Comparison of ENCODE assay signal across 17 cellular contexts in the genomic region with DNA sequence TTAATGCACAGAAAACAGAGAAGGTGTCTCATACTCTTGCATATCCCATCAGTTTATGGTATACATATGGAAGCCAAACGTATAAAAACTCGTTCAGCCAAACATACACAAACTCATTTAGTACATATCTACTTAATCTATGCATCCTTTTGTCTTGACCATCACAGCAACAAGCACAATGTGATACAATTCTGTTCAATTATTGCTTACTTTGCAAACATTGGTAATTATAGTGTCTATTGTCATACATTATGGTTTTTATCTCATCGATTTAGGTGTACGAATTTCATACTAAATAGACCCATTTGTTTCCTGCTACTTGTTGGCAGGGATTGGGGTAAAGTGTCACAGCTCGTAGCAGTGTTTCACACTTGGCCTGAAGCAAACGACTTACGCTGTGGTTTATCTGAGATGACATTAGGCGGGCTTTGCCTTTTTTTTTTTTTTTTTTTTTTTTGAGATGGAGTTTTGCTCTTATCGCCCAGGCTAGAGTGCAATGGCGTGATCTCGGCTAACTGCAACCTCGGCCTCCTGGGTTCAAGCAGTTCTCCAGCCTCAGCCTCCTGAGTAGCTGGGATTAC.
DNase-seq lines count a peak whose midpoint lies in the region; ATAC-seq, FAIRE-seq and TF ChIP-seq lines count a peak whose summit lies in the region.
"Had no signal": no experiment of that assay in that cellular context is flagged by ENCODE, and none has a peak within 500 bp of the region (broad histone marks: within the 10 kb centered on the region; RNA-seq: fewer than 3 reads in every experiment).

No MANE protein-coding gene starts in this region.

- peaks cover 31% of the 10 kb centered on the region for H3K4me1 Mint-ChIP-seq in activated CD4-positive, alpha-beta T cell treated with anti-CD3 and anti-CD28 coated beads for 36 hours
- peaks cover 32% of the 10 kb centered on the region for H3K4me1 Mint-ChIP-seq in activated CD4-positive, alpha-beta T cell treated with anti-CD3 and anti-CD28 coated beads, Interleukin-2, amount 10 ng/mL, durations not matched to agents 24 days and 14 days
- H3K4me1 Mint-ChIP-seq: CD8-positive, alpha-beta memory T cell had no signal

- peaks cover 5% of the 10 kb centered on the region for H3K9me3 Mint-ChIP-seq in activated CD4-positive, alpha-beta T cell treated with anti-CD3 and anti-CD28 coated beads for 36 hours (ENCODE audit: low read depth)
- H3K9me3 Mint-ChIP-seq in activated CD4-positive, alpha-beta T cell treated with anti-CD3 and anti-CD28 coated beads, Interleukin-2, amount 10 ng/mL, durations not matched to agents 24 days and 14 days = peaks cover 21% of the 10 kb centered on the region
- H3K9me3 Mint-ChIP-seq: CD8-positive, alpha-beta memory T cell; GM23338 had no signal

- no peaks in the 10 kb centered on the region for H3K36me3 ChIP-seq in K562 (ENCODE audit: control insufficient read depth, insufficient read depth, low read length)
- H3K36me3 ChIP-seq: BLaER1 had no signal

- 91% methylated on average over 12 of the region's 12 CpGs for WGBS in A549 (ENCODE audit: missing lambda C conversion rate)
- 73% methylated on average over 11 of the region's 12 CpGs for WGBS in K562 (ENCODE audit: insufficient coverage, low coverage, missing lambda C conversion rate)

- DNase-seq in activated CD4-positive, alpha-beta T cell treated with anti-CD3 and anti-CD28 coated beads for 36 hours = no peak
- no peak for DNase-seq in activated CD4-positive, alpha-beta T cell treated with anti-CD3 and anti-CD28 coated beads, Interleukin-2, amount 10 ng/mL, durations not matched to agents 24 days and 14 days
- no peak for DNase-seq in A549 (ENCODE audit: low read depth in 1 of 2, low spot score in 1 of 2)
- DNase-seq in NCI-H69 (lab: John Stamatoyannopoulos, UW) = peak; percentile 45
- DNase-seq in K562 (ENCODE audit: extremely low read depth in 1 of 4, low spot score in 3 of 4) = no peak
- DNase-seq in D721Med (ENCODE audit: insufficient read length, low spot score) = no peak
- DNase-seq: AML-193; Caco-2; CD8-positive, alpha-beta memory T cell; DMS 273 treated with DMSO at 0.1 percent for 48 hours; H9 had no signal

- TF ChIP-seq POLR2A in A549 (IDR thresholded peaks at IDR 0.05; ENCODE audit: low read length) (no peak), K562 (conservative IDR thresholded peaks at IDR 0.05) (no peak)

- TF ChIP-seq CTCF in A549 (IDR thresholded peaks at IDR 0.05) (no peak), K562 (IDR thresholded peaks at IDR 0.05 in 2 of 3, conservative IDR thresholded peaks at IDR 0.05 in 1 of 3; ENCODE audit: insufficient read depth in 2 of 3, low read depth in 1 of 3, low read length in 3 of 3) (no peak), D721Med (IDR thresholded peaks at IDR 0.05; ENCODE audit: insufficient read depth, missing control alignments) (no peak)

- H3K9me1 ChIP-seq in K562 (ENCODE audit: control insufficient read depth, insufficient read depth, low read length) = no peaks in the 10 kb centered on the region

- peak overlapping the region; percentile 22 for H3K27ac Mint-ChIP-seq in activated CD4-positive, alpha-beta T cell treated with anti-CD3 and anti-CD28 coated beads for 36 hours
- H3K27ac Mint-ChIP-seq in activated CD4-positive, alpha-beta T cell treated with anti-CD3 and anti-CD28 coated beads, Interleukin-2, amount 10 ng/mL, durations not matched to agents 24 days and 14 days = no peak overlapping the region
- H3K27ac Mint-ChIP-seq: CD8-positive, alpha-beta memory T cell; GM23338; H9 had no signal

- FAIRE-seq in A549 (lab: Jason Lieb, UNC) = no peak
- FAIRE-seq in K562 (lab: Jason Lieb, UNC) = no peak
- FAIRE-seq in D721Med (lab: Jason Lieb, UNC) = no peak

- TF ChIP-seq EP300 in A549 (IDR thresholded peaks at IDR 0.05) = no peak
- TF ChIP-seq EP300 in K562 (IDR thresholded peaks at IDR 0.05; ENCODE audit: low read length) = no peak

- no peak for TF ChIP-seq RAD21 in A549 (conservative IDR thresholded peaks at IDR 0.05 in 1 of 2, IDR thresholded peaks at IDR 0.05 in 1 of 2)
- TF ChIP-seq RAD21 in K562 (CRISPR knock-in tag; conservative IDR thresholded peaks at IDR 0.05 in 1 of 2, IDR thresholded peaks at IDR 0.05 in 1 of 2) = no peak

- H3K9me3 ChIP-seq in A549 (no peaks in the 10 kb centered on the region), K562 (replicated peaks; ENCODE audit: control insufficient read depth, insufficient read depth, low read depth, low read length) (no peaks in the 10 kb centered on the region)
- H3K9me3 ChIP-seq: BLaER1, Caco-2 had no signal

- H3K4me3 Mint-ChIP-seq in activated CD4-positive, alpha-beta T cell treated with anti-CD3 and anti-CD28 coated beads for 36 hours = no peak overlapping the region
- H3K4me3 Mint-ChIP-seq in activated CD4-positive, alpha-beta T cell treated with anti-CD3 and anti-CD28 coated beads, Interleukin-2, amount 10 ng/mL, durations not matched to agents 24 days and 14 days = no peak overlapping the region
- H3K4me3 Mint-ChIP-seq: CD8-positive, alpha-beta memory T cell; GM23338; H9 had no signal

- H3K4me1 ChIP-seq in A549 = no peaks in the 10 kb centered on the region
- no peaks in the 10 kb centered on the region; a peak in 3 of 5 replicates for H3K4me1 ChIP-seq in K562 (replicated peaks in 1 of 2; ENCODE audit: control insufficient read depth in 2 of 2, insufficient read depth in 2 of 2, low read length in 2 of 2)
- H3K4me1 ChIP-seq: Caco-2 had no signal

- no TSS peak for BruUV-seq in K562 (replicated peaks; lab: Mats Ljungman, UMichigan)

- H3K27ac ChIP-seq in A549 = no peak overlapping the region
- H3K27ac ChIP-seq in K562 (ENCODE audit: extremely low read depth, low read depth, low read length) = no peak overlapping the region
- H3K27ac ChIP-seq: 22Rv1, BLaER1, HL-60 had no signal

- intact Hi-C loops in activated CD4-positive, alpha-beta T cell treated with anti-CD3 and anti-CD28 coated beads for 36 hours (cut with DNase I, micrococcal nuclease) = loop anchor here (1.0 to 5.0 kb wide), 7 partner anchors 55 to 597 kb away; partner anchors contain the start of gene JARID2 (in 1 of the 2)
- intact Hi-C loops in activated CD4-positive, alpha-beta T cell treated with anti-CD3 and anti-CD28 coated beads, Interleukin-2, amount 10 ng/mL, durations not matched to agents 24 days and 14 days (cut with micrococcal nuclease) = loop anchor here (1.0 to 2.0 kb wide), 3 partner anchors 55 to 85 kb away; no protein-coding TSS in a partner anchor
- intact Hi-C loops in K562 (cut with micrococcal nuclease) = no loop called here

- H2AFZ ChIP-seq in K562 (ENCODE audit: low read depth, low read length) = no peak overlapping the region
- H2AFZ ChIP-seq: GM23338 had no signal

- H3K27me3 Mint-ChIP-seq in activated CD4-positive, alpha-beta T cell treated with anti-CD3 and anti-CD28 coated beads for 36 hours = no peaks in the 10 kb centered on the region
- H3K27me3 Mint-ChIP-seq in activated CD4-positive, alpha-beta T cell treated with anti-CD3 and anti-CD28 coated beads, Interleukin-2, amount 10 ng/mL, durations not matched to agents 24 days and 14 days = no peaks in the 10 kb centered on the region

- H3K4me2 ChIP-seq in A549 (no peak overlapping the region), K562 (ENCODE audit: insufficient read depth, low read length) (no peak overlapping the region)
- H3K4me2 ChIP-seq: BLaER1, GM23338 had no signal

- H3K79me2 ChIP-seq in K562 (ENCODE audit: control insufficient read depth, insufficient read depth, low read length) = no peaks in the 10 kb centered on the region

- no peak for ATAC-seq in activated CD4-positive, alpha-beta T cell treated with anti-CD3 and anti-CD28 coated beads for 36 hours
- ATAC-seq in A549 (no peak), K562 (no peak), GM21526 (IDR thresholded peaks at IDR 0.05; ENCODE audit: low FRiP score, unreplicated experiment) (no peak), HG03469 (IDR thresholded peaks at IDR 0.05; ENCODE audit: unreplicated experiment) (no peak)
- ATAC-seq: GM23338 had no signal

- H3K9ac ChIP-seq in K562 (ENCODE audit: insufficient read depth in 1 of 2, low read depth in 2 of 2, low read length in 2 of 2) = no peak overlapping the region
- H3K9ac ChIP-seq: BLaER1 had no signal

- POLR2A ChIA-PET in activated CD4-positive, alpha-beta T cell treated with anti-CD3 and anti-CD28 coated beads for 36 hours (lab: Charles Lee) = interaction anchor here (0.6 kb wide), 2 partner anchors 16 to 20 kb away, joined by 3 to 5 read pairs; no protein-coding TSS in a partner anchor
- POLR2A ChIA-PET in A549 (lab: Yijun Ruan, JAX) = no interaction called here
- POLR2A ChIA-PET in K562 (lab: Yijun Ruan, JAX) = interaction anchor here (1.6 kb wide), 1 partner anchor 22 kb away, joined by 4 read pairs; no protein-coding TSS in a partner anchor

- H3K27me3 ChIP-seq in K562 (ENCODE audit: control insufficient read depth in 2 of 2, insufficient read depth in 2 of 2, low read length in 2 of 2) = no peaks in the 10 kb centered on the region
- H3K27me3 ChIP-seq: BLaER1 had no signal

- H3K4me3 ChIP-seq in A549 = no peak overlapping the region
- no peak overlapping the region for H3K4me3 ChIP-seq in K562
- H3K4me3 ChIP-seq: BLaER1, GM23338 had no signal

- peaks cover 4% of the 10 kb centered on the region for H3K36me3 Mint-ChIP-seq in activated CD4-positive, alpha-beta T cell treated with anti-CD3 and anti-CD28 coated beads for 36 hours (ENCODE audit: low read depth)
- peaks cover 6% of the 10 kb centered on the region for H3K36me3 Mint-ChIP-seq in activated CD4-positive, alpha-beta T cell treated with anti-CD3 and anti-CD28 coated beads, Interleukin-2, amount 10 ng/mL, durations not matched to agents 24 days and 14 days (ENCODE audit: low read depth)

- in situ Hi-C loops in K562 (cut with MboI) = no loop called here

- CTCF ChIA-PET in activated CD4-positive, alpha-beta T cell treated with anti-CD3 and anti-CD28 coated beads for 36 hours (lab: Charles Lee) = no interaction called here
- CTCF ChIA-PET in A549 (lab: Yijun Ruan, JAX) = interaction anchor here (0.7 kb wide), 1 partner anchor 19 kb away, joined by 3 read pairs; no protein-coding TSS in a partner anchor
- CTCF ChIA-PET in K562 (lab: Yijun Ruan, JAX; ENCODE audit: low intra/inter-chr PET ratio) = no interaction called here

- no peaks in the 10 kb centered on the region for H4K20me1 ChIP-seq in K562 (replicated peaks; ENCODE audit: control insufficient read depth, insufficient read depth, low read length)
- H4K20me1 ChIP-seq: BLaER1 had no signal

TF ChIP-seq in A549, 52 proteins besides CTCF, POLR2A, EP300 and RAD21:
- peak; percentile 39 for TF ChIP-seq MAFK (IDR thresholded peaks at IDR 0.05; ENCODE audit: partially characterized antibody)
- TF ChIP-seq TP53 (CRISPR knock-in tag; IDR thresholded peaks at IDR 0.05) = no peak

TF ChIP-seq in K562, 482 proteins besides CTCF, POLR2A, EP300 and RAD21 (continues in another document):
- TF ChIP-seq ETV6 (IDR thresholded peaks at IDR 0.05; ENCODE audit: borderline replicate concordance in 1 of 2, low read depth in 2 of 2, low read length in 1 of 2) (no peak), ETV6 (CRISPR knock-in tag; IDR thresholded peaks at IDR 0.05; ENCODE audit: borderline replicate concordance) (no peak), MAFK (IDR thresholded peaks at IDR 0.05; ENCODE audit: low read length) (peak; percentile 25; the same call in 1 of the 2 replicates), ZNF384 (IDR thresholded peaks at IDR 0.05; ENCODE audit: low read depth, low read length) (0 out of 2 replicates have a peak, but pooled peaks have one; percentile 23)
